ENCODE assay signal across 19 cellular contexts in the genomic region with DNA sequence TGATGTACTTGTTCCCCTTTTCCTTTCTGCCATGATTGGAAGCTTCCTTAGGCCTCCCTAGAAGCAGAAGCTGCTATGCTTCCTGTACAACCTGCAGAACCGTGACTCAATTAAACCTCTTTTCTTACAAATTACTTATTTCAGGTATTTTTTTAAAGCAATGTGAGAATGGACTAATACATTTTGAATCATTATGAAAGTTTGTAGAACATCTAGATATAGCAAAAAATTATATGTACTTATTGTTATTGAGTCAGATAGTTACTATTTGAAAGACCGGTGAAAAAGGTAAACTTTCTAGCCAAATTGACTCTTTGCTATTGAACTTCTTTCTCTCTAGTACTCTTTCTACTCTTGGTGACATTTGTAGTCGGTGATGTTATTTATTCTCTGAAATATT.
"Had no signal": no experiment of that assay in that cellular context is flagged by ENCODE, and none has a peak within 500 bp of the region (broad histone marks: within the 10 kb centered on the region; RNA-seq: fewer than 3 reads in every experiment).

No MANE protein-coding gene starts in this region.

- H3K36me3 ChIP-seq: SJSA1 had no signal

- H3K9me3 ChIP-seq: SJSA1 had no signal

- H3K27me3 ChIP-seq: SJSA1 had no signal

- H3K27ac ChIP-seq: HL-60, SJSA1, SK-N-MC had no signal

- ATAC-seq: K562 had no signal

- H3K4me1 ChIP-seq: SJSA1 had no signal

- DNase-seq: NCI-H1092, NCI-H1436, NCI-H187, NCI-H2029, NCI-H2081 treated with DMSO at 0.1 percent for 48 hours, NCI-H2171, NCI-H226, NCI-H446, NCI-H510A, NCI-H524 treated with DMSO at 0.1 percent for 48 hours, NCI-H69, NCI-H774, Right ventricle myocardium superior, RPMI8226, SIG-M5 had no signal

- H3K4me3 ChIP-seq: K562, SJSA1, SK-N-MC had no signal
